10 cellular contexts compared by ENCODE assay signal in genomic region chr22:24244144-24244787, GRCh38. TPM values are rescaled to one million over a fixed set of nuclear protein-coding genes. Genes with fewer than 3 reads are reported as not detected.
DNase-seq lines count a peak whose midpoint lies in the region; ATAC-seq, FAIRE-seq and TF ChIP-seq lines count a peak whose summit lies in the region.
"Had no signal": no experiment of that assay in that cellular context is flagged by ENCODE, and none has a peak within 500 bp of the region (broad histone marks: within the 10 kb centered on the region; RNA-seq: fewer than 3 reads in every experiment).

No MANE protein-coding gene starts in this region.

- no peaks in the 10 kb centered on the region for H3K79me2 ChIP-seq in Karpas-422 (ENCODE audit: low read length)

- intact Hi-C loops in dendritic cell treated with granulocyte-macrophage colony-stimulating factor and Interleukin-4, amounts not matched to agents 40 ng/mL and 50 ng/mL, for 4 days (cut with micrococcal nuclease), result no loop called here
- intact Hi-C loops in naive thymus-derived CD4-positive, alpha-beta T cell (cut with micrococcal nuclease), result loop anchor here in 1 of 2 donors (5.0 kb wide), 1 partner anchor 37 kb away; no protein-coding TSS in a partner anchor

- 0 out of 2 replicates have a peak overlapping the region, but pooled peaks have one; percentile 17 for H3K4me3 ChIP-seq in AG04450 (ENCODE audit: low read depth, low read length)
- no peak overlapping the region for H3K4me3 ChIP-seq in Karpas-422 (ENCODE audit: low read length)
- H3K4me3 ChIP-seq in naive thymus-derived CD4-positive, alpha-beta T cell (ENCODE audit: low read length), result no peak overlapping the region

- H3K27ac Mint-ChIP-seq in dendritic cell treated with granulocyte-macrophage colony-stimulating factor and Interleukin-4, amounts not matched to agents 40 ng/mL and 50 ng/mL, for 4 days, result peak overlapping the region; percentile 88
- H3K27ac Mint-ChIP-seq in naive thymus-derived CD4-positive, alpha-beta T cell, result peak overlapping the region; percentile 19 to 84 (median 62)

- FAIRE-seq in GM12892 (lab: Jason Lieb, UNC), result no peak

- H3K4me1 ChIP-seq in Karpas-422 (ENCODE audit: low read length), result peaks cover 11% of the 10 kb centered on the region
- H3K4me1 ChIP-seq in naive thymus-derived CD4-positive, alpha-beta T cell (ENCODE audit: control insufficient read depth in 2 of 2, insufficient read depth in 2 of 2, low read length in 2 of 2), result peaks cover 15 to 28% of the 10 kb centered on the region in 2 donors

- H3K4me2 ChIP-seq in Karpas-422 (ENCODE audit: low read depth, low read length, poor library complexity, severe bottlenecking), result no peak overlapping the region

- H3K36me3 Mint-ChIP-seq in dendritic cell treated with granulocyte-macrophage colony-stimulating factor and Interleukin-4, amounts not matched to agents 40 ng/mL and 50 ng/mL, for 4 days (ENCODE audit: low read depth), result peaks cover 49% of the 10 kb centered on the region
- no peaks in the 10 kb centered on the region for H3K36me3 Mint-ChIP-seq in naive thymus-derived CD4-positive, alpha-beta T cell

- no peak overlapping the region for H3K27ac ChIP-seq in AG04450 (ENCODE audit: low read depth, low read length)
- H3K27ac ChIP-seq in Karpas-422 (ENCODE audit: low read length), result no peak overlapping the region
- H3K27ac ChIP-seq in naive thymus-derived CD4-positive, alpha-beta T cell (ENCODE audit: low read depth, low read length), result no peak overlapping the region

- no peak for ATAC-seq in naive thymus-derived CD4-positive, alpha-beta T cell
- no peak for ATAC-seq in HG02798 (IDR thresholded peaks at IDR 0.05; ENCODE audit: poor library complexity, unreplicated experiment)
- ATAC-seq: activated T-cell treated with anti-CD3 and anti-CD28 coated beads, Interleukin-2, amount 50 U/mL, for 4 hours had no signal

- peaks cover 75% of the 10 kb centered on the region for H3K4me1 Mint-ChIP-seq in dendritic cell treated with granulocyte-macrophage colony-stimulating factor and Interleukin-4, amounts not matched to agents 40 ng/mL and 50 ng/mL, for 4 days (ENCODE audit: low read depth)
- peaks cover 25 to 47% (median 43%) of the 10 kb centered on the region in 7 donors for H3K4me1 Mint-ChIP-seq in naive thymus-derived CD4-positive, alpha-beta T cell

- H4K20me1 ChIP-seq in Karpas-422 (ENCODE audit: insufficient read depth, low read depth, low read length), result no peaks in the 10 kb centered on the region

- H3K9ac ChIP-seq in Karpas-422 (ENCODE audit: low read length), result no peak overlapping the region

- H3K27me3 Mint-ChIP-seq in dendritic cell treated with granulocyte-macrophage colony-stimulating factor and Interleukin-4, amounts not matched to agents 40 ng/mL and 50 ng/mL, for 4 days, result no peaks in the 10 kb centered on the region
- H3K27me3 Mint-ChIP-seq in naive thymus-derived CD4-positive, alpha-beta T cell, result no peaks in the 10 kb centered on the region

- peak overlapping the region; percentile 92 for H3K4me3 Mint-ChIP-seq in dendritic cell treated with granulocyte-macrophage colony-stimulating factor and Interleukin-4, amounts not matched to agents 40 ng/mL and 50 ng/mL, for 4 days
- peak overlapping the region; percentile 19 to 89 (median 58) for H3K4me3 Mint-ChIP-seq in naive thymus-derived CD4-positive, alpha-beta T cell
- H3K4me3 Mint-ChIP-seq: activated T-cell treated with anti-CD3 and anti-CD28 coated beads, Interleukin-2, amount 50 U/mL, for 4 hours had no signal

- H3K27me3 ChIP-seq in AG04450 (ENCODE audit: control insufficient read depth, insufficient read depth, low read length) (no peaks in the 10 kb centered on the region), Karpas-422 (ENCODE audit: low read length) (no peaks in the 10 kb centered on the region)
- no peaks in the 10 kb centered on the region for H3K27me3 ChIP-seq in naive thymus-derived CD4-positive, alpha-beta T cell (ENCODE audit: control insufficient read depth in 2 of 2, insufficient read depth in 2 of 2, low read length in 2 of 2)

- H3K9me2 ChIP-seq in Karpas-422 (replicated peaks; ENCODE audit: insufficient read depth, low read length), result no peaks in the 10 kb centered on the region

- POLR2A ChIA-PET in AG04450 (lab: Yijun Ruan, JAX), result interaction anchor here (1.8 kb wide), 1 partner anchor 36 kb away, joined by 7 read pairs; no protein-coding TSS in a partner anchor
- POLR2A ChIA-PET in naive thymus-derived CD4-positive, alpha-beta T cell (lab: Charles Lee), result no interaction called here

- no peak overlapping the region for H2AFZ ChIP-seq in Karpas-422 (ENCODE audit: low read length)

- CTCF ChIA-PET in AG04450 (lab: Charles Lee), result no interaction called here
- CTCF ChIA-PET in naive thymus-derived CD4-positive, alpha-beta T cell (lab: Charles Lee), result interaction anchor here (1.2 kb wide), 1 partner anchor 41 kb away, joined by 5 read pairs; no protein-coding TSS in a partner anchor

- DNase-seq in AG04450 (ENCODE audit: low read depth, low spot score) (no peak), Karpas-422 (peak; percentile 35), SIG-M5 treated with dmso at 0.1 percent for 504 hours (lab: John Stamatoyannopoulos, UW; ENCODE audit: unreplicated experiment) (no peak), GM12892 (ENCODE audit: insufficient read length) (no peak), SK-N-DZ (ENCODE audit: low spot score) (no peak)
- no peak for DNase-seq in naive thymus-derived CD4-positive, alpha-beta T cell
- DNase-seq: activated T-cell treated with anti-CD3 and anti-CD28 coated beads, Interleukin-2, amount 50 U/mL, for 4 hours had no signal

- H3K36me3 ChIP-seq in Karpas-422 (ENCODE audit: insufficient read depth, low read length), result no peaks in the 10 kb centered on the region
- H3K36me3 ChIP-seq in naive thymus-derived CD4-positive, alpha-beta T cell (ENCODE audit: control insufficient read depth in 2 of 3, insufficient read depth in 3 of 3, low read length in 3 of 3), result no peaks in the 10 kb centered on the region

- H3K9me3 ChIP-seq in AG04450 (ENCODE audit: control insufficient read depth, insufficient read depth, low read length) (no peaks in the 10 kb centered on the region), Karpas-422 (ENCODE audit: low read length) (no peaks in the 10 kb centered on the region)
- no peaks in the 10 kb centered on the region for H3K9me3 ChIP-seq in naive thymus-derived CD4-positive, alpha-beta T cell (ENCODE audit: control insufficient read depth in 2 of 3, low read length in 3 of 3)

- no peaks in the 10 kb centered on the region for H3K9me3 Mint-ChIP-seq in dendritic cell treated with granulocyte-macrophage colony-stimulating factor and Interleukin-4, amounts not matched to agents 40 ng/mL and 50 ng/mL, for 4 days
- H3K9me3 Mint-ChIP-seq in naive thymus-derived CD4-positive, alpha-beta T cell, result no peaks in the 10 kb centered on the region
- H3K9me3 Mint-ChIP-seq: activated T-cell treated with anti-CD3 and anti-CD28 coated beads, Interleukin-2, amount 50 U/mL, for 4 hours had no signal

- TF ChIP-seq POLR2A in GM12892 (IDR thresholded peaks at IDR 0.05; ENCODE audit: low read depth, low read length), result no peak

- TF ChIP-seq CTCF in AG04450 (IDR thresholded peaks at IDR 0.05; ENCODE audit: low read depth, low read length), result no peak

RNA-seq across cellular contexts. Expression of gene GGT5, which starts 0.6 kb away (rescaled TPM):
- 4.4 TPM in 2 replicates for polyA plus RNA-seq in AG04450 (2011; rRNA removed)
- 0.43 and 0.83 TPM in 2 replicates for polyA minus RNA-seq in AG04450 (2011; rRNA and poly(A)+ RNA removed)
- not detected in 2 replicates for total RNA-seq in Karpas-422 (2014; rRNA removed; shearing (Covaris generic); ENCODE audit: low replicate concordance)
- total RNA-seq in naive thymus-derived CD4-positive, alpha-beta T cell, result under 1 TPM in 4 of 5 experiments, not detected in 1; 0.14 to 0.77 (median 0.42) TPM
- not detected for polyA plus RNA-seq in naive thymus-derived CD4-positive, alpha-beta T cell
- polyA plus RNA-seq in GM12892 (2012; ENCODE audit: missing spikeins), result not detected
- 0.38 TPM in 1 of 2 replicates, not detected in the other for polyA plus RNA-seq in SK-N-DZ (2014; cell fraction: cytosol; rRNA removed)
- polyA plus RNA-seq in SK-N-DZ (2014; cell fraction: nucleus; rRNA removed), result 0.25 TPM in 1 of 2 replicates, not detected in the other
- total RNA-seq: G401 had no signal

RNA-seq across cellular contexts. Expression of gene SPECC1L, which starts 26.4 kb away (rescaled TPM):
- 30.5 and 36.4 TPM in 2 replicates for polyA plus RNA-seq in AG04450 (2011; rRNA removed)
- polyA minus RNA-seq in AG04450 (2011; rRNA and poly(A)+ RNA removed), result 49.1 and 52.7 TPM in 2 replicates
- 33.7 and 35.1 TPM in 2 replicates for total RNA-seq in Karpas-422 (2014; rRNA removed; shearing (Covaris generic); ENCODE audit: low replicate concordance)
- total RNA-seq in naive thymus-derived CD4-positive, alpha-beta T cell, result 10 to 100 TPM; 39.5 to 69.0 (median 51.3) TPM
- polyA plus RNA-seq in naive thymus-derived CD4-positive, alpha-beta T cell, result 10 to 100 TPM; 14.6 to 18.4 TPM
- polyA plus RNA-seq in GM12892 (2012; ENCODE audit: missing spikeins), result 8.9 TPM
- polyA plus RNA-seq in SK-N-DZ (2014; cell fraction: cytosol; rRNA removed), result 27.1 and 32.5 TPM in 2 replicates
- polyA plus RNA-seq in SK-N-DZ (2014; cell fraction: nucleus; rRNA removed), result 30.9 and 33.0 TPM in 2 replicates
